In the genomic region with DNA sequence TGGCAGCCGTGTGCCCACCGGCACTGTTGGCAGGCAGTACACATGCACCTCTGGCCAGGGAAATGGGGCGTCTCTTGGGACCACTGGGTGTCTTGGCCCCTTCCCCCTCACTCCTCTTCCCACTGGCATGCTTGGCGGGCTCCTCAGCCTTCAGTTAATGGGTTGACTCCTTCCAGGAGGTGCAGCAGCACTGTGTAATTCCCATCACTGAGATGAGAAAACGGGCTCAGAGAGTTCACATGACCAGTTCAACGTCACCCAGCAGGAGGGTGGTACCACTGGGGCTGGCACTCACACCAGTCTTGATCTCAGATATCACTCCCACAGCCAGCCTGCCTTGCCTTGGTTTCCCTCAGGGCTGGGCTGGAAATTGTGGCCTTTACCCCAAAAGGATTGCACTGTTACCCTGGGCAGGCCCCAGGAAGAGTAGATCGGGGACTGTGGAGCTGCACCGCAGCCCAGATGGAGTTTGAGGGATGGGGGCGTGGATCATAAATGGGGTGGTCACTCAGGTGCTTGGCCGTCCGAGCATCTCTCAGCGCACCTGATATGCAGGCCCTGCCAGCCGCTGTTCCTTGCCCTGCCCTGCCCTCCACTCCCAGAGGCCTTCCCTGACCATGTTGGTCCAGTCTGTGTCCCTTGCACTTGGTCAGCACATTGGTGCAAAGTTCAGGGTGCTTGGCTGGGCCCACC, we compare ENCODE assay signal across 17 cellular contexts. TPM values are rescaled to one million over a fixed set of nuclear protein-coding genes. Genes with fewer than 3 reads are reported as not detected.
DNase-seq lines count a peak whose midpoint lies in the region; ATAC-seq and TF ChIP-seq lines count a peak whose summit lies in the region.
"Had no signal": no experiment of that assay in that cellular context is flagged by ENCODE, and none has a peak within 500 bp of the region (broad histone marks: within the 10 kb centered on the region; RNA-seq: fewer than 3 reads in every experiment).

No MANE protein-coding gene starts in this region.

- H3K4me1 Mint-ChIP-seq in activated CD4-positive, alpha-beta memory T cell treated with anti-CD3 and anti-CD28 coated beads for 36 hours (ENCODE audit: low read depth) = peaks cover 7% of the 10 kb centered on the region
- H3K4me1 Mint-ChIP-seq in activated CD4-positive, alpha-beta memory T cell treated with anti-CD3 and anti-CD28 coated beads, Interleukin-2, amount 10 ng/mL, durations not matched to agents 7 days and 5 days = peaks cover 15% of the 10 kb centered on the region
- peaks cover 18 to 30% (median 22%) of the 10 kb centered on the region in 3 donors for H3K4me1 Mint-ChIP-seq in T-cell

- no peak overlapping the region for H3K4me3 ChIP-seq in gastroesophageal sphincter
- H3K4me3 ChIP-seq in effector memory CD4-positive, alpha-beta T cell (ENCODE audit: insufficient read depth, low read depth, low read length, poor library complexity, severe bottlenecking) = no peak overlapping the region

- CTCF ChIA-PET in activated CD4-positive, alpha-beta memory T cell treated with anti-CD3 and anti-CD28 coated beads for 36 hours (lab: Charles Lee) = interaction anchor here (0.9 to 2.4 kb wide), 3 partner anchors 7 to 17 kb away, joined by 3 to 23 read pairs (median 4); partner anchors contain the start of gene CAPN5
- CTCF ChIA-PET in activated CD4-positive, alpha-beta memory T cell treated with anti-CD3 and anti-CD28 coated beads, Interleukin-2, amount 10 ng/mL, durations not matched to agents 7 days and 5 days (lab: Charles Lee) = no interaction called here
- CTCF ChIA-PET in T-cell (lab: Charles Lee) = interaction anchor here (0.5 to 2.5 kb wide), 3 partner anchors 8 to 1868 kb away, joined by 3 to 9 read pairs (median 4); no protein-coding TSS in a partner anchor

- no peak for TF ChIP-seq POLR2A in gastroesophageal sphincter (IDR thresholded peaks at IDR 0.05)

- peak overlapping the region in 3 of 4 donors; percentile 67 to 77 (median 74) for H3K27ac ChIP-seq in gastroesophageal sphincter
- H3K27ac ChIP-seq in effector memory CD4-positive, alpha-beta T cell (ENCODE audit: insufficient read depth, low read length, poor library complexity, severe bottlenecking) = no peak overlapping the region

- no peaks in the 10 kb centered on the region for H3K27me3 ChIP-seq in gastroesophageal sphincter
- no peaks in the 10 kb centered on the region for H3K27me3 ChIP-seq in effector memory CD4-positive, alpha-beta T cell (replicated peaks; ENCODE audit: control insufficient read depth, insufficient read depth, low read length, poor library complexity, severe bottlenecking)

- intact Hi-C loops in activated CD4-positive, alpha-beta memory T cell treated with anti-CD3 and anti-CD28 coated beads for 36 hours (cut with micrococcal nuclease) = no loop called here
- intact Hi-C loops in posterior vena cava (cut with DNase I) = no loop called here

- POLR2A ChIA-PET in activated CD4-positive, alpha-beta memory T cell treated with anti-CD3 and anti-CD28 coated beads for 36 hours (lab: Charles Lee) = interaction anchor here (0.8 kb wide), 1 partner anchor 19 kb away, joined by 3 read pairs; no protein-coding TSS in a partner anchor
- POLR2A ChIA-PET in activated CD4-positive, alpha-beta memory T cell treated with anti-CD3 and anti-CD28 coated beads, Interleukin-2, amount 10 ng/mL, durations not matched to agents 7 days and 5 days (lab: Charles Lee) = interaction anchor here (0.9 kb wide), 1 partner anchor 16 kb away, joined by 3 read pairs; the partner anchor contains the start of gene CAPN5
- POLR2A ChIA-PET in T-cell (lab: Charles Lee) = no interaction called here

- no peak overlapping the region for H3K4me3 Mint-ChIP-seq in activated CD4-positive, alpha-beta memory T cell treated with anti-CD3 and anti-CD28 coated beads for 36 hours
- H3K4me3 Mint-ChIP-seq in activated CD4-positive, alpha-beta memory T cell treated with anti-CD3 and anti-CD28 coated beads, Interleukin-2, amount 10 ng/mL, durations not matched to agents 7 days and 5 days = no peak overlapping the region
- peak overlapping the region in 1 of 3 donors; percentile 75 for H3K4me3 Mint-ChIP-seq in T-cell

- TF ChIP-seq CTCF in gastroesophageal sphincter (IDR thresholded peaks at IDR 0.05) = no peak

- peaks cover 0 to 17% of the 10 kb centered on the region in 2 donors for H3K36me3 ChIP-seq in gastroesophageal sphincter
- H3K36me3 ChIP-seq in effector memory CD4-positive, alpha-beta T cell (ENCODE audit: control insufficient read depth, insufficient read depth, low read length) = no peaks in the 10 kb centered on the region

- H3K9me3 ChIP-seq in gastroesophageal sphincter = no peaks in the 10 kb centered on the region
- no peaks in the 10 kb centered on the region for H3K9me3 ChIP-seq in effector memory CD4-positive, alpha-beta T cell (ENCODE audit: control insufficient read depth, low read length)

- DNase-seq in activated CD4-positive, alpha-beta memory T cell treated with anti-CD3 and anti-CD28 coated beads for 36 hours = no peak
- no peak for DNase-seq in activated CD4-positive, alpha-beta memory T cell treated with anti-CD3 and anti-CD28 coated beads, Interleukin-2, amount 10 ng/mL, durations not matched to agents 7 days and 5 days
- DNase-seq in T-cell (peak in 1 of 34 experiments; percentile 1), posterior vena cava (ENCODE audit: low spot score) (peak; percentile 56), epidermal melanocyte (ENCODE audit: insufficient read length, low spot score) (no peak), amygdala (lab: John Stamatoyannopoulos, UW) (no peak)
- no peak for DNase-seq in effector memory CD4-positive, alpha-beta T cell
- DNase-seq: activated CD4-positive, CD25-positive, alpha-beta regulatory T cell treated with anti-CD3 and anti-CD28 coated beads, Interleukin-2, amount 50 U/mL, for 72 hours; activated gamma-delta T cell; NCI-H1417 treated with DMSO at 0.1 percent for 48 hours; NCI-H510A treated with DMSO at 0.1 percent for 48 hours; occipital lobe; PC-3 had no signal

- WGBS in gastroesophageal sphincter (ENCODE audit: low coverage in 1 of 2), 2 donors = no CpG with 5 or more reads among the region's 13 CpGs

- peaks cover 2% of the 10 kb centered on the region for H3K9me3 Mint-ChIP-seq in activated CD4-positive, alpha-beta memory T cell treated with anti-CD3 and anti-CD28 coated beads for 36 hours
- H3K9me3 Mint-ChIP-seq in activated CD4-positive, alpha-beta memory T cell treated with anti-CD3 and anti-CD28 coated beads, Interleukin-2, amount 10 ng/mL, durations not matched to agents 7 days and 5 days = no peaks in the 10 kb centered on the region
- H3K9me3 Mint-ChIP-seq in T-cell = peaks cover 0 to 5% (median 0%) of the 10 kb centered on the region in 3 donors

- no peak for ATAC-seq in T-cell (replicated peaks in 1 of 4)
- ATAC-seq in gastroesophageal sphincter = no peak
- ATAC-seq: PC-3 had no signal

- no peaks in the 10 kb centered on the region for H3K36me3 Mint-ChIP-seq in activated CD4-positive, alpha-beta memory T cell treated with anti-CD3 and anti-CD28 coated beads for 36 hours
- H3K36me3 Mint-ChIP-seq in activated CD4-positive, alpha-beta memory T cell treated with anti-CD3 and anti-CD28 coated beads, Interleukin-2, amount 10 ng/mL, durations not matched to agents 7 days and 5 days (ENCODE audit: low read depth) = no peaks in the 10 kb centered on the region
- no peaks in the 10 kb centered on the region for H3K36me3 Mint-ChIP-seq in T-cell

- peak overlapping the region; percentile 42 for H3K27ac Mint-ChIP-seq in activated CD4-positive, alpha-beta memory T cell treated with anti-CD3 and anti-CD28 coated beads for 36 hours
- no peak overlapping the region for H3K27ac Mint-ChIP-seq in activated CD4-positive, alpha-beta memory T cell treated with anti-CD3 and anti-CD28 coated beads, Interleukin-2, amount 10 ng/mL, durations not matched to agents 7 days and 5 days
- H3K27ac Mint-ChIP-seq in T-cell = peak overlapping the region; percentile 70 to 98

- H3K4me1 ChIP-seq in gastroesophageal sphincter = peaks cover 0 to 50% (median 18%) of the 10 kb centered on the region in 3 donors
- peaks cover 6% of the 10 kb centered on the region for H3K4me1 ChIP-seq in effector memory CD4-positive, alpha-beta T cell (ENCODE audit: control insufficient read depth, insufficient read depth, low read length, poor library complexity, severe bottlenecking)

- H3K27me3 Mint-ChIP-seq in activated CD4-positive, alpha-beta memory T cell treated with anti-CD3 and anti-CD28 coated beads for 36 hours = no peaks in the 10 kb centered on the region
- no peaks in the 10 kb centered on the region for H3K27me3 Mint-ChIP-seq in activated CD4-positive, alpha-beta memory T cell treated with anti-CD3 and anti-CD28 coated beads, Interleukin-2, amount 10 ng/mL, durations not matched to agents 7 days and 5 days
- H3K27me3 Mint-ChIP-seq in T-cell = no peaks in the 10 kb centered on the region

- no peak for TF ChIP-seq EP300 in gastroesophageal sphincter (IDR thresholded peaks at IDR 0.05)

RNA-seq across cellular contexts. Expression of gene CAPN5, which starts 16.9 kb away (rescaled TPM):
- total RNA-seq in activated CD4-positive, alpha-beta memory T cell treated with anti-CD3 and anti-CD28 coated beads for 36 hours = 1 to 10 TPM in 1 of 2 experiments, under 1 TPM in 1; 0.88 to 1.1 TPM
- total RNA-seq in activated CD4-positive, alpha-beta memory T cell treated with anti-CD3 and anti-CD28 coated beads, Interleukin-2, amount 10 ng/mL, durations not matched to agents 7 days and 5 days = under 1 TPM; 0.43 to 0.65 TPM
- 1 to 10 TPM; 3.1 to 6.4 (median 4.0) TPM for total RNA-seq in T-cell
- 1 to 10 TPM; 4.1 to 9.4 (median 7.7) TPM for total RNA-seq in gastroesophageal sphincter
- total RNA-seq in posterior vena cava = 10 to 100 TPM; 14.4 to 23.4 TPM

RNA-seq across cellular contexts. Expression of gene OMP, which starts 18.9 kb away (rescaled TPM):
- total RNA-seq in activated CD4-positive, alpha-beta memory T cell treated with anti-CD3 and anti-CD28 coated beads for 36 hours = not detected
- total RNA-seq in activated CD4-positive, alpha-beta memory T cell treated with anti-CD3 and anti-CD28 coated beads, Interleukin-2, amount 10 ng/mL, durations not matched to agents 7 days and 5 days = not detected
- total RNA-seq in T-cell (under 1 TPM in 1 of 5 donors, not detected in 4; 0.79 TPM), gastroesophageal sphincter (not detected), posterior vena cava (under 1 TPM in 1 of 2 donors, not detected in 1; 0.76 TPM)
- total RNA-seq: A673, lung microvascular endothelial cell, occipital lobe, PC-3, temporal lobe had no signal

RNA-seq across cellular contexts. Expression of gene MYO7A, which starts 44.3 kb away (rescaled TPM):
- total RNA-seq in activated CD4-positive, alpha-beta memory T cell treated with anti-CD3 and anti-CD28 coated beads for 36 hours = under 1 TPM; 0.29 to 0.38 TPM
- total RNA-seq in activated CD4-positive, alpha-beta memory T cell treated with anti-CD3 and anti-CD28 coated beads, Interleukin-2, amount 10 ng/mL, durations not matched to agents 7 days and 5 days = under 1 TPM; 0.35 to 0.50 TPM
- total RNA-seq in T-cell (1 to 10 TPM in 1 of 5 donors, under 1 TPM in 4; 0.15 to 1.7 (median 0.44) TPM), gastroesophageal sphincter (10 to 100 TPM in 2 of 4 donors, 1 to 10 TPM in 2; 4.0 to 11.8 (median 8.7) TPM), posterior vena cava (10 to 100 TPM; 12.2 to 17.3 TPM)
- total RNA-seq: A673 had no signal

RNA-seq across cellular contexts. Expression of gene B3GNT6, which starts 49.5 kb away (rescaled TPM):
- not detected for total RNA-seq in activated CD4-positive, alpha-beta memory T cell treated with anti-CD3 and anti-CD28 coated beads for 36 hours
- not detected for total RNA-seq in activated CD4-positive, alpha-beta memory T cell treated with anti-CD3 and anti-CD28 coated beads, Interleukin-2, amount 10 ng/mL, durations not matched to agents 7 days and 5 days
- total RNA-seq in T-cell (under 1 TPM in 1 of 5 donors, not detected in 4; 0.19 TPM), gastroesophageal sphincter (under 1 TPM in 1 of 4 donors, not detected in 3; 0.62 TPM), posterior vena cava (not detected)
- total RNA-seq: A673, lung microvascular endothelial cell, occipital lobe had no signal

Comparison
In these comparisons a context has a peak if more than half of its experiments do, and no peak if none do; other contexts are left out.
1. POLR2A ChIA-PET loops: an anchor here in activated CD4-positive, alpha-beta memory T cell treated with anti-CD3 and anti-CD28 coated beads for 36 hours (0.8 kb wide) and activated CD4-positive, alpha-beta memory T cell treated with anti-CD3 and anti-CD28 coated beads, Interleukin-2, amount 10 ng/mL, durations not matched to agents 7 days and 5 days (0.9 kb wide); none called in T-cell.